8 cellular contexts compared by ENCODE assay signal in the genomic region with DNA sequence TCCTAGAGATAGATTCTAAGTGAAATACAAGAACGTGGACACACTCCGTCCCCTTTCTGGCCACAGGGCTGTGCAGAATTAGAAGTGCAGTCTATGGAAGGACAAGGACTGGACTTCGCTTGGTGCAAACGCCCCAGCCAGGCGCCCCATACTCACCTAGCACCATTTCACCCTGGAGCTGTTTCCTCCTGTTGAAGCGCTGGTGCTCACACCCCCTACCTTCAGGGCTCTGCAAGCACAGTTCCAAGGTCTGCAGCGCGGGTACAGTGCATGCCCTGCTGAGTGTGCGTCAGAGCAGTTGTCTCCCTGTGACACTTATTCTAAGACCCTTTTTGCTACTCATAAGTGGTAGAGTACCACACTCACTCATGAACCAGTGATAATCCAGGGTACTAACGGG. TPM values are rescaled to one million over a fixed set of nuclear protein-coding genes. Genes with fewer than 3 reads are reported as not detected.
DNase-seq lines count a peak whose midpoint lies in the region; ATAC-seq, FAIRE-seq and TF ChIP-seq lines count a peak whose summit lies in the region.

No MANE protein-coding gene starts in this region.

- no peak overlapping the region for H2AFZ ChIP-seq in GM12878 (ENCODE audit: control insufficient read depth, low read depth, low read length)
- no peak overlapping the region for H2AFZ ChIP-seq in neuronal stem cell (ENCODE audit: low read length)

- no peak overlapping the region for H3K9ac ChIP-seq in GM12878 (ENCODE audit: control insufficient read depth, insufficient read depth, low read length)
- H3K9ac ChIP-seq in neuronal stem cell (ENCODE audit: low read depth, low read length, poor library complexity), result no peak overlapping the region

- peaks cover 19% of the 10 kb centered on the region for H4K20me1 ChIP-seq in DOHH2 (ENCODE audit: control insufficient read depth, insufficient read depth, low read depth, low read length)
- no peaks in the 10 kb centered on the region for H4K20me1 ChIP-seq in GM12878 (ENCODE audit: control insufficient read depth, insufficient read depth)

- H3F3A ChIP-seq in DOHH2 (ENCODE audit: control insufficient read depth, insufficient read depth), result peaks cover 4% of the 10 kb centered on the region

- no peak for FAIRE-seq in GM12878 (lab: Jason Lieb, UNC)

- intact Hi-C loops in GM12878 (cut with micrococcal nuclease; ENCODE audit: unreplicated experiment), result no loop called here
- intact Hi-C loops in left lung (cut with DNase I), result loop anchor here in 1 of 2 donors (10.0 kb wide), 1 partner anchor 99 kb away; no protein-coding TSS in a partner anchor
- intact Hi-C loops in esophagus squamous epithelium (cut with DNase I), result no loop called here

- peaks cover 3% of the 10 kb centered on the region for H3K79me1 ChIP-seq in neuronal stem cell (ENCODE audit: low read depth, low read length)

- no peak overlapping the region for H4K91ac ChIP-seq in neuronal stem cell (ENCODE audit: low read depth, low read length, poor library complexity)

- H3K9me2 ChIP-seq in DOHH2 (replicated peaks; ENCODE audit: control insufficient read depth, low read length), result no peaks in the 10 kb centered on the region

- in situ Hi-C loops in GM12878 (cut with MboI), result no loop called here

- no peak overlapping the region for H2AK5ac ChIP-seq in neuronal stem cell (ENCODE audit: low read depth, low read length)

- RAD21 ChIA-PET in GM12878 (lab: Charles Lee; ENCODE audit: unreplicated experiment), result interaction anchor here (0.9 to 9.0 kb wide), 6 partner anchors 21 to 129 kb away, joined by 3 to 154 read pairs (median 6); no protein-coding TSS in a partner anchor

- H3K27ac ChIP-seq in DOHH2 (ENCODE audit: low read depth, low read length), result no peak overlapping the region
- no peak overlapping the region for H3K27ac ChIP-seq in GM12878 (ENCODE audit: control insufficient read depth, insufficient read depth)
- H3K27ac ChIP-seq in neuronal stem cell (replicated peaks; ENCODE audit: low read length), result no peak overlapping the region
- H3K27ac ChIP-seq in left lung, result peak overlapping the region in 1 of 2 donors; percentile 93
- no peak overlapping the region for H3K27ac ChIP-seq in esophagus squamous epithelium

- no peak overlapping the region for H4K8ac ChIP-seq in neuronal stem cell (ENCODE audit: low read depth, low read length)

- no peak overlapping the region for H3K23ac ChIP-seq in neuronal stem cell (ENCODE audit: low read depth, low read length, poor library complexity)

- H3K79me2 ChIP-seq in DOHH2 (ENCODE audit: control insufficient read depth, low read length) (peaks cover 26% of the 10 kb centered on the region), GM12878 (ENCODE audit: control insufficient read depth, insufficient read depth, low read length) (no peaks in the 10 kb centered on the region)

- SMC1A ChIA-PET in GM12878 (lab: Charles Lee; ENCODE audit: uncharacterized antibody, unreplicated experiment), result interaction anchor here (0.6 to 9.2 kb wide), 7 partner anchors 8 to 141 kb away, joined by 3 to 100 read pairs (median 3); no protein-coding TSS in a partner anchor

- TF ChIP-seq RAD21 in GM12878 (IDR thresholded peaks at IDR 0.05; ENCODE audit: insufficient read depth, low read depth, low read length), result no peak

- H3K18ac ChIP-seq in neuronal stem cell (ENCODE audit: low read length), result peak overlapping the region; percentile 25

- H3K4me1 ChIP-seq in DOHH2 (ENCODE audit: control insufficient read depth, low read length), result peaks cover 34% of the 10 kb centered on the region
- H3K4me1 ChIP-seq in GM12878 (ENCODE audit: control insufficient read depth, insufficient read depth, low read length), result peaks cover 16% of the 10 kb centered on the region
- peaks cover 14 to 18% of the 10 kb centered on the region in 2 donors for H3K4me1 ChIP-seq in neuronal stem cell (ENCODE audit: control insufficient read depth in 2 of 2, insufficient read depth in 1 of 2, low read depth in 1 of 2, low read length in 2 of 2)
- H3K4me1 ChIP-seq in left lung, result peaks cover 27 to 58% of the 10 kb centered on the region in 2 donors
- peaks cover 11 to 55% (median 13%) of the 10 kb centered on the region in 3 donors for H3K4me1 ChIP-seq in esophagus squamous epithelium

- TSS peak; percentile 21 for BruUV-seq in GM12878 (replicated peaks; lab: Mats Ljungman, UMichigan)

- CTCF ChIA-PET in GM12878 (lab: Yijun Ruan, JAX), result interaction anchor here (0.7 to 5.7 kb wide), 7 partner anchors 15 to 104 kb away, joined by 3 to 87 read pairs (median 5); no protein-coding TSS in a partner anchor

- no peak overlapping the region for H3K4ac ChIP-seq in neuronal stem cell (ENCODE audit: low read length)

- H3K27me3 ChIP-seq in DOHH2 (ENCODE audit: control insufficient read depth, low read length) (peaks cover 45% of the 10 kb centered on the region), GM12878 (replicated peaks in 1 of 2; ENCODE audit: control insufficient read depth in 2 of 2, insufficient read depth in 2 of 2, low read length in 1 of 2) (no peaks in the 10 kb centered on the region; a peak in 1 of 4 replicates), neuronal stem cell (ENCODE audit: control insufficient read depth in 3 of 3, insufficient read depth in 3 of 3, low read depth in 1 of 3, low read length in 3 of 3) (peaks cover 13 to 34% (median 16%) of the 10 kb centered on the region in 3 experiments), left lung (peaks cover 0 to 5% of the 10 kb centered on the region in 2 donors), esophagus squamous epithelium (peaks cover 0 to 7% (median 0%) of the 10 kb centered on the region in 4 donors)

- 0 out of 2 replicates have a peak overlapping the region, but pooled peaks have one; percentile 7 for H3K4me2 ChIP-seq in DOHH2 (ENCODE audit: low read length)
- H3K4me2 ChIP-seq in GM12878 (ENCODE audit: control insufficient read depth, insufficient read depth), result no peak overlapping the region
- no peak overlapping the region for H3K4me2 ChIP-seq in neuronal stem cell (ENCODE audit: insufficient read depth, low read length, poor library complexity, severe bottlenecking)

- ATAC-seq in GM12878 (no peak), left lung (no peak)

- DNase-seq in RKO (ENCODE audit: low spot score), result peak; percentile 50
- DNase-seq in GM12878 (ENCODE audit: low read depth, low spot score), result no peak
- DNase-seq in neuronal stem cell (ENCODE audit: low spot score), result no peak
- no peak for DNase-seq in NCI-H526 treated with DMSO at 0.1 percent for 48 hours (lab: John Stamatoyannopoulos, UW)
- no peak for DNase-seq in left lung
- no peak for DNase-seq in nucleus accumbens (lab: John Stamatoyannopoulos, UW)
- DNase-seq in esophagus squamous epithelium (lab: John Stamatoyannopoulos, UW), result no peak

- H2BK120ac ChIP-seq in neuronal stem cell (ENCODE audit: low read depth, low read length), result no peak overlapping the region

- WGBS in GM12878 (ENCODE audit: insufficient coverage, insufficient replicate concordance, low lambda C conversion rate, missing lambda C conversion rate), result 41% methylated on average over 10 of the region's 10 CpGs
- no CpG with 5 or more reads among the region's 10 CpGs for WGBS in neuronal stem cell (ENCODE audit: extremely low coverage in 2 of 2, insufficient read length in 2 of 2, insufficient replicate concordance in 1 of 2), 2 donors
- 79 to 86% methylated on average over 7 to 10 of the region's 10 CpGs for WGBS in esophagus squamous epithelium, 2 donors

- H2BK5ac ChIP-seq in neuronal stem cell (ENCODE audit: low read length), result no peak overlapping the region

- no peaks in the 10 kb centered on the region for H3K36me3 ChIP-seq in DOHH2 (ENCODE audit: control insufficient read depth, low read length)
- no peaks in the 10 kb centered on the region for H3K36me3 ChIP-seq in GM12878 (ENCODE audit: control insufficient read depth in 2 of 2, insufficient read depth in 2 of 2, low read length in 1 of 2)
- no peaks in the 10 kb centered on the region for H3K36me3 ChIP-seq in neuronal stem cell (replicated peaks in 1 of 2; ENCODE audit: control insufficient read depth in 2 of 2, insufficient read depth in 2 of 2, low read length in 2 of 2)
- no peaks in the 10 kb centered on the region for H3K36me3 ChIP-seq in left lung
- no peaks in the 10 kb centered on the region for H3K36me3 ChIP-seq in esophagus squamous epithelium

- TF ChIP-seq EP300 in GM12878 (IDR thresholded peaks at IDR 0.05; ENCODE audit: borderline replicate concordance in 1 of 2, control insufficient read depth in 1 of 2, low read depth in 2 of 2, low read length in 2 of 2), result no peak

- POLR2A ChIA-PET in GM12878 (lab: Charles Lee), result interaction anchor here (0.6 to 7.8 kb wide), 4 partner anchors 8 to 104 kb away, joined by 3 to 55 read pairs (median 6); no protein-coding TSS in a partner anchor

- no peak overlapping the region for H2BK15ac ChIP-seq in neuronal stem cell (ENCODE audit: low read length)

- H3K9me3 ChIP-seq in DOHH2 (ENCODE audit: control insufficient read depth, insufficient read depth, low read length) (no peaks in the 10 kb centered on the region), GM12878 (replicated peaks; ENCODE audit: control insufficient read depth, insufficient read depth, low read length) (no peaks in the 10 kb centered on the region; the same call in 2 of the 3 replicates), neuronal stem cell (replicated peaks in 1 of 2; ENCODE audit: control insufficient read depth in 2 of 2, insufficient read depth in 1 of 2, low read depth in 1 of 2, low read length in 2 of 2) (peaks cover 0 to 2% of the 10 kb centered on the region in 2 donors), left lung (no peaks in the 10 kb centered on the region), esophagus squamous epithelium (no peaks in the 10 kb centered on the region)

- H3K14ac ChIP-seq in neuronal stem cell (ENCODE audit: low read length), result no peak overlapping the region

- TF ChIP-seq CTCF in DOHH2 (IDR thresholded peaks at IDR 0.05; ENCODE audit: low read depth, low read length, poor library complexity, severe bottlenecking), result no peak
- TF ChIP-seq CTCF in GM12878 (IDR thresholded peaks at IDR 0.05 in 2 of 3, conservative IDR thresholded peaks at IDR 0.05 in 1 of 3; ENCODE audit: control insufficient read depth in 2 of 3, extremely low read depth in 1 of 3, insufficient read depth in 1 of 3, low read depth in 3 of 3, low read length in 3 of 3), result no peak
- TF ChIP-seq CTCF in left lung (IDR thresholded peaks at IDR 0.05), result peak in 1 of 2 donors; percentile 35
- TF ChIP-seq CTCF in esophagus squamous epithelium (IDR thresholded peaks at IDR 0.05), result no peak

- no peak for TF ChIP-seq POLR2A in GM12878 (IDR thresholded peaks at IDR 0.05; ENCODE audit: low read depth, low read length)
- TF ChIP-seq POLR2A in esophagus squamous epithelium (IDR thresholded peaks at IDR 0.05), result no peak

- no peak overlapping the region for H2BK12ac ChIP-seq in neuronal stem cell (ENCODE audit: low read length)

- H3K4me3 ChIP-seq in DOHH2 (ENCODE audit: low read length), result no peak overlapping the region
- no peak overlapping the region for H3K4me3 ChIP-seq in GM12878
- H3K4me3 ChIP-seq in neuronal stem cell (ENCODE audit: low read length in 2 of 2), result no peak overlapping the region
- peak overlapping the region in 1 of 2 donors; percentile 89 for H3K4me3 ChIP-seq in left lung
- H3K4me3 ChIP-seq in esophagus squamous epithelium, result no peak overlapping the region

RNA-seq across cellular contexts. Expression of gene HPCAL1, which starts 3.0 kb away (rescaled TPM):
- total RNA-seq in GM12878 (2013; cell fraction: nucleolus; rRNA removed), result 12.7 and 16.1 TPM in 2 replicates
- total RNA-seq in GM12878 (2014; rRNA removed), result 7.4 and 8.1 TPM in 2 replicates
- total RNA-seq in GM12878 (2014; rRNA removed; fragmentation: Illumina TruSeq; extraction: Trizol), result 2.1 and 3.0 TPM in 2 replicates
- 10.0 and 10.8 TPM in 2 replicates for total RNA-seq in GM12878 (2021)
- 3.1 TPM for polyA plus RNA-seq in GM12878 (2011; ENCODE audit: low read depth)
- polyA plus RNA-seq in GM12878 (2011; rRNA removed), result 6.8 and 12.8 TPM in 2 replicates
- polyA plus RNA-seq in GM12878 (2011; cell fraction: cytosol; rRNA removed), result 19.1 and 22.8 TPM in 2 replicates
- polyA plus RNA-seq in GM12878 (2011; cell fraction: nucleus; rRNA removed), result 26.8 and 28.8 TPM in 2 replicates
- 8.6 and 12.5 TPM in 2 replicates for polyA plus RNA-seq in GM12878 (2012)
- 0.62 and 3.1 TPM in 2 replicates for polyA plus RNA-seq in GM12878 (2014; fragmentation: Illumina TruSeq; extraction: Trizol)
- 1 to 10 TPM in 1 of 2 experiments, under 1 TPM in 1; 0.40 to 1.3 TPM for polyA plus RNA-seq in GM12878 (2014; fragmentation: Nextera tagmentation; extraction: Ambion mirVana)
- polyA plus RNA-seq in GM12878 (2014; rRNA removed), result 8.7 and 9.4 TPM in 2 replicates
- polyA plus RNA-seq in GM12878 (2016; fragmentation: Nextera tagmentation; extraction: Ambion mirVana), result 1 to 10 TPM; 7.8 to 8.6 TPM
- polyA minus RNA-seq in GM12878 (2011; rRNA and poly(A)+ RNA removed), result 8.8 and 9.0 TPM in 2 replicates
- 6.9 and 8.6 TPM in 2 replicates for polyA minus RNA-seq in GM12878 (2011; cell fraction: cytosol; rRNA and poly(A)+ RNA removed)
- polyA minus RNA-seq in GM12878 (2011; cell fraction: nucleus; rRNA and poly(A)+ RNA removed), result 6.5 and 10.8 TPM in 2 replicates
- polyA plus RNA-seq in neuronal stem cell (2013, experiment 1 of 2), result 10.7 TPM
- 9.6 TPM for polyA plus RNA-seq in neuronal stem cell (2013, experiment 2 of 2)
- total RNA-seq in left lung, result 100 to 1,000 TPM; 107 to 108 TPM
- 10 to 100 TPM; 13.2 to 26.4 (median 20.5) TPM for total RNA-seq in esophagus squamous epithelium
